ENCODE assay signal across 10 cellular contexts in the genomic region with DNA sequence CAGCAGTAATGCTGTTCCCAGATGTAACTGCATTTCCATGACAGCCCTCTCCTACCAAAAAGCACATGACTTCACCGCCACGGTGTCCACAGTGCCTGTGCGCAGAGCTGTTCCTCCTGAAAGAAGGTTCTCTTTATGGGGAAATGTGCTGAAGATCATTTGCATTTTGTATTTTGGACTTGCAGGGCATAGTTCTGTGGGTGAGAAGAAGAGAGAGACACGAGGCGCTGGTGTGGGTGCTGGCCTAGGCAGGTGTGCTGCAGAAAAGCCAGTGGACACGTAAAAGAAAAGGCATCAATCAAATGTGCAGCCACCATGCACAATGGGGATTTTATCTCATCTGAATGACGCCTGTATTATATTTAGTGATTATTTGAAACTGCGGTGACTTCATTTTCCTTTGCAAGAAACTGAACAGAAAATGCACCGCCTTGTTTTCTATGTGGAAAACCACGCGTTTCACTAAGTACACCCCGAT. TPM values are rescaled to one million over a fixed set of nuclear protein-coding genes. Genes with fewer than 3 reads are reported as not detected.
A peak's percentile ranks its signal among the peaks of the same experiment; 100 is the strongest.
DNase-seq lines count a peak whose midpoint lies in the region; ATAC-seq and TF ChIP-seq lines count a peak whose summit lies in the region.
"Had no signal": no experiment of that assay in that cellular context is flagged by ENCODE, and none has a peak within 500 bp of the region (broad histone marks: within the 10 kb centered on the region; RNA-seq: fewer than 3 reads in every experiment).

No MANE protein-coding gene starts in this region.

- DNase-seq in GM06990 (ENCODE audit: extremely low read depth, insufficient read length) (peak; percentile 74), mesenchymal stem cell (no peak), NOMO-1 treated with DMSO at 0.1 percent for 48 hours (lab: John Stamatoyannopoulos, UW; ENCODE audit: unreplicated experiment) (no peak), 8988T (no peak), uterus (no peak)
- DNase-seq: esophagus squamous epithelium had no signal

- TF ChIP-seq CTCF in GM06990 (IDR thresholded peaks at IDR 0.05; ENCODE audit: insufficient read depth, low read length, poor library complexity, severe bottlenecking): no peak
- TF ChIP-seq CTCF in uterus (IDR thresholded peaks at IDR 0.05): no peak

- TF ChIP-seq POLR2A in uterus (IDR thresholded peaks at IDR 0.05): no peak

- no peaks in the 10 kb centered on the region for H3K27me3 Mint-ChIP-seq in IgD-negative memory B cell

- no peak overlapping the region for H4K8ac ChIP-seq in mesenchymal stem cell (ENCODE audit: low read length)

- H2BK15ac ChIP-seq in mesenchymal stem cell (ENCODE audit: low read depth, poor library complexity, severe bottlenecking): no peak overlapping the region

- H3K23ac ChIP-seq in mesenchymal stem cell (ENCODE audit: low read length in 2 of 2): no peak overlapping the region

- H3K36me3 ChIP-seq in GM06990 (ENCODE audit: control insufficient read depth, insufficient read depth, low read length) (peaks cover 5% of the 10 kb centered on the region; the same call in 1 of the 2 replicates), mesenchymal stem cell (ENCODE audit: control insufficient read depth in 1 of 2, insufficient read depth in 2 of 2, low read depth in 1 of 2, low read length in 2 of 2) (peaks cover 0 to 70% of the 10 kb centered on the region in 2 experiments), uterus (no peaks in the 10 kb centered on the region)

- peaks cover 7% of the 10 kb centered on the region for H3K36me3 Mint-ChIP-seq in IgD-negative memory B cell

- H3K27ac ChIP-seq in mesenchymal stem cell (ENCODE audit: low read length, poor library complexity, severe bottlenecking): no peak overlapping the region
- no peak overlapping the region for H3K27ac ChIP-seq in uterus
- H3K27ac ChIP-seq: esophagus squamous epithelium had no signal

- peak overlapping the region; percentile 29 for H2AK5ac ChIP-seq in mesenchymal stem cell (ENCODE audit: low read length, severe bottlenecking)

- no peak overlapping the region for H3K9ac ChIP-seq in mesenchymal stem cell (ENCODE audit: low read length)

- H2BK5ac ChIP-seq in mesenchymal stem cell (ENCODE audit: low read depth, low read length, poor library complexity, severe bottlenecking): no peak overlapping the region

- H3K27me3 ChIP-seq in GM06990 (replicated peaks; ENCODE audit: control insufficient read depth, insufficient read depth, low read length) (no peaks in the 10 kb centered on the region), mesenchymal stem cell (ENCODE audit: control insufficient read depth in 1 of 2, insufficient read depth in 1 of 2, low read length in 2 of 2) (no peaks in the 10 kb centered on the region), uterus (no peaks in the 10 kb centered on the region)
- H3K27me3 ChIP-seq: esophagus squamous epithelium had no signal

- H3K27ac Mint-ChIP-seq in IgD-negative memory B cell: peak overlapping the region; percentile 90 to 97 (median 92)

- H4K91ac ChIP-seq in mesenchymal stem cell (ENCODE audit: low read length): no peak overlapping the region

- H3K4me3 ChIP-seq in GM06990 (replicated peaks; ENCODE audit: low read depth, low read length) (peak overlapping the region; percentile 7), mesenchymal stem cell (ENCODE audit: insufficient read depth in 1 of 2, low read depth in 1 of 2, low read length in 2 of 2) (no peak overlapping the region), uterus (no peak overlapping the region)

- no peak overlapping the region for H2BK120ac ChIP-seq in mesenchymal stem cell (ENCODE audit: low read depth, low read length)

- peaks cover 50 to 61% (median 55%) of the 10 kb centered on the region in 3 donors for H3K4me1 Mint-ChIP-seq in IgD-negative memory B cell

- H3K18ac ChIP-seq in mesenchymal stem cell (ENCODE audit: low read depth in 1 of 2, low read length in 2 of 2): no peak overlapping the region

- peak; percentile 46 for ATAC-seq in GM19324 (IDR thresholded peaks at IDR 0.05; ENCODE audit: low FRiP score, unreplicated experiment)
- ATAC-seq in GM19328 (IDR thresholded peaks at IDR 0.05; ENCODE audit: unreplicated experiment): no peak

- no peaks in the 10 kb centered on the region for H3K9me3 Mint-ChIP-seq in IgD-negative memory B cell

- H2BK12ac ChIP-seq in mesenchymal stem cell (ENCODE audit: low read length in 2 of 2): no peak overlapping the region

- H3K4me2 ChIP-seq in mesenchymal stem cell (ENCODE audit: low read length, poor library complexity, severe bottlenecking): no peak overlapping the region

- 90% methylated on average over 12 of the region's 12 CpGs for WGBS in mesenchymal stem cell

- H3K14ac ChIP-seq in mesenchymal stem cell (ENCODE audit: low read length in 2 of 2): no peak overlapping the region

- H3K9me3 ChIP-seq in mesenchymal stem cell (ENCODE audit: control insufficient read depth, low read length) (no peaks in the 10 kb centered on the region), uterus (no peaks in the 10 kb centered on the region)
- H3K9me3 ChIP-seq: esophagus squamous epithelium had no signal

- no peak overlapping the region for H2AFZ ChIP-seq in mesenchymal stem cell (ENCODE audit: low read depth, low read length)

- no peak overlapping the region for H3K4ac ChIP-seq in mesenchymal stem cell (ENCODE audit: low read depth in 1 of 2, low read length in 2 of 2)

- intact Hi-C loops in uterus (cut with DNase I; ENCODE audit: low total_unique reads): no loop called here

- peak overlapping the region; percentile 49 to 90 (median 81) for H3K4me3 Mint-ChIP-seq in IgD-negative memory B cell

- peaks cover 37% of the 10 kb centered on the region for H3K4me1 ChIP-seq in mesenchymal stem cell (ENCODE audit: control insufficient read depth, insufficient read depth, low read depth, low read length)
- peaks cover 0 to 4% of the 10 kb centered on the region in 2 donors for H3K4me1 ChIP-seq in uterus

- H3K79me1 ChIP-seq in mesenchymal stem cell (replicated peaks; ENCODE audit: low read length, poor library complexity, severe bottlenecking): peaks cover 46% of the 10 kb centered on the region

RNA-seq across cellular contexts. Expression of a gene that starts 21.3 kb away (rescaled TPM):
- polyA plus RNA-seq in IgD-negative memory B cell: 14.8 TPM
- 3.0 TPM for polyA plus RNA-seq in mesenchymal stem cell (2013, experiment 1 of 2)
- polyA plus RNA-seq in mesenchymal stem cell (2013, experiment 2 of 2): 3.2 TPM
- total RNA-seq in uterus: 1 to 10 TPM; 2.3 to 8.8 (median 6.3) TPM

RNA-seq across cellular contexts. Expression of a gene that starts 38.9 kb away (rescaled TPM):
- polyA plus RNA-seq in IgD-negative memory B cell: not detected
- polyA plus RNA-seq in mesenchymal stem cell (2013, experiment 1 of 2): 0.10 TPM
- 0.10 TPM for polyA plus RNA-seq in mesenchymal stem cell (2013, experiment 2 of 2)
- 1 to 10 TPM in 2 of 4 donors, not detected in 2; 1.7 to 3.4 TPM for total RNA-seq in uterus
- total RNA-seq: H4 had no signal
